1 cellular context compared by ENCODE assay signal in the genomic region with DNA sequence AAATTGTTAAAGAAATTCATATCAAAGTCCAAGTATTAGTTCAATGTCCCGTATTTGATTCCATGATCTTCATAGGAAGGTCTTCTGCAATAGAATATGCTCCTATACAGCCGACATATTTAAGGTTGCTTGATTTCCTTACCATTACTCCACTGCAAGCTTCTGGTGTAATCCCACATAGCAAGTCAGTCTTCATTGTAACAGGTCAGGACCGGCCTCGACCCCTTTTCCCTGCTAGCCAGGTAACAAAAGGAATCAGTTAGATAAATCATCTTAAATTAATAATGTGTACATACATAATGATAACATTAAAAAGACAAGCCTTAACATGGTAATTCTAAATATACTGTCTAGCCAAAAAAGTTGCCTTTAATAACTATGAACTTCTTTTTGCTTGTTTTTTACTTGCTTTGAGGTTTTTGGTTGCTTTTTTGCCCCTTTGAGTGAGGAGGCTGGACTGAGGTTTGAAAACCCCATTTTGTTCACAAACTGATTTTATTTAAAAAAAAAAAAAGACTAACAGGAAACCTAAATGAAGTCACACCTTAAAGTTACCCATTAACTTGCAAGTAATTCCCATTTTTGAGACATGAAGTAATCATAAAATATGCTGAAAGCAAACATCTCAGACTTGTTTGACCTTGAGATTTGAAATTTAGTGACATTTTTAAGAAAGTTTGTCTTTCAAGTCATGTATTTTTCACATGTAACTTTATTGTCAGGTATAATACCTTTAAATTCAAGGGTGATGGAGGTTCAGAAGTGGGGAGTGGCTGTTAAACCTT.
TF ChIP-seq lines count a peak whose summit lies in the region.

No MANE protein-coding gene starts in this region.

TF ChIP-seq in GM12878, 131 proteins besides CTCF, POLR2A, EP300 and RAD21:
- TF ChIP-seq HDAC2 (IDR thresholded peaks at IDR 0.05) (no peak), ATF7 (IDR thresholded peaks at IDR 0.05; ENCODE audit: low read depth) (peak; percentile 30; the same call in 1 of the 2 replicates)
- TF ChIP-seq, protein P1, sequence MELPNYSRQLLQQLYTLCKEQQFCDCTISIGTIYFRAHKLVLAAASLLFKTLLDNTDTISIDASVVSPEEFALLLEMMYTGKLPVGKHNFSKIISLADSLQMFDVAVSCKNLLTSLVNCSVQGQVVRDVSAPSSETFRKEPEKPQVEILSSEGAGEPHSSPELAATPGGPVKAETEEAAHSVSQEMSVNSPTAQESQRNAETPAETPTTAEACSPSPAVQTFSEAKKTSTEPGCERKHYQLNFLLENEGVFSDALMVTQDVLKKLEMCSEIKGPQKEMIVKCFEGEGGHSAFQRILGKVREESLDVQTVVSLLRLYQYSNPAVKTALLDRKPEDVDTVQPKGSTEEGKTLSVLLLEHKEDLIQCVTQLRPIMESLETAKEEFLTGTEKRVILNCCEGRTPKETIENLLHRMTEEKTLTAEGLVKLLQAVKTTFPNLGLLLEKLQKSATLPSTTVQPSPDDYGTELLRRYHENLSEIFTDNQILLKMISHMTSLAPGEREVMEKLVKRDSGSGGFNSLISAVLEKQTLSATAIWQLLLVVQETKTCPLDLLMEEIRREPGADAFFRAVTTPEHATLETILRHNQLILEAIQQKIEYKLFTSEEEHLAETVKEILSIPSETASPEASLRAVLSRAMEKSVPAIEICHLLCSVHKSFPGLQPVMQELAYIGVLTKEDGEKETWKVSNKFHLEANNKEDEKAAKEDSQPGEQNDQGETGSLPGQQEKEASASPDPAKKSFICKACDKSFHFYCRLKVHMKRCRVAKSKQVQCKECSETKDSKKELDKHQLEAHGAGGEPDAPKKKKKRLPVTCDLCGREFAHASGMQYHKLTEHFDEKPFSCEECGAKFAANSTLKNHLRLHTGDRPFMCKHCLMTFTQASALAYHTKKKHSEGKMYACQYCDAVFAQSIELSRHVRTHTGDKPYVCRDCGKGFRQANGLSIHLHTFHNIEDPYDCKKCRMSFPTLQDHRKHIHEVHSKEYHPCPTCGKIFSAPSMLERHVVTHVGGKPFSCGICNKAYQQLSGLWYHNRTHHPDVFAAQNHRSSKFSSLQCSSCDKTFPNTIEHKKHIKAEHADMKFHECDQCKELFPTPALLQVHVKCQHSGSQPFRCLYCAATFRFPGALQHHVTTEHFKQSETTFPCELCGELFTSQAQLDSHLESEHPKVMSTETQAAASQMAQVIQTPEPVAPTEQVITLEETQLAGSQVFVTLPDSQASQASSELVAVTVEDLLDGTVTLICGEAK (IDR thresholded peaks at IDR 0.05; ENCODE audit: borderline replicate concordance) = peak; percentile 65; the same call in 1 of the 2 replicates
